Comparison of ENCODE assay signal across 26 cellular contexts in genomic region chr2:201216918-201217317, GRCh38.
"Had no signal": no experiment of that assay in that cellular context is flagged by ENCODE, and none has a peak within 500 bp of the region (broad histone marks: within the 10 kb centered on the region; RNA-seq: fewer than 3 reads in every experiment).

No MANE protein-coding gene starts in this region.

- ATAC-seq: activated CD4-positive, CD25-positive, alpha-beta regulatory T cell treated with anti-CD3 and anti-CD28 coated beads, Interleukin-2, amount 50 U/mL, for 24 hours; gastroesophageal sphincter; lower lobe of right lung; right cardiac atrium; T-helper 17 cell had no signal

- H3K4me2 ChIP-seq: hepatocyte, SK-N-SH had no signal

- H3K36me3 ChIP-seq: breast epithelium, thyroid gland, vagina, WERI-Rb-1 had no signal

- H2AFZ ChIP-seq: hepatocyte had no signal

- H3K27me3 Mint-ChIP-seq: T-helper 17 cell had no signal

- H3K79me2 ChIP-seq: hepatocyte had no signal

- H3K9ac ChIP-seq: SK-N-SH had no signal

- DNase-seq: activated CD8-positive, alpha-beta memory T cell treated with anti-CD3 and anti-CD28 coated beads for 24 hours; activated gamma-delta T cell treated with Interleukin-2 at 50 U/mL for 16 hours; activated T-cell treated with anti-CD3 and anti-CD28 coated beads, Interleukin-2, amount 50 U/mL, for 1 hour; amygdala; central memory CD4-positive, alpha-beta T cell; kidney; lower lobe of right lung; mesenchymal stem cell; posterior cingulate gyrus; right cardiac atrium; SK-N-SH; stimulated activated CD4-positive, alpha-beta T cell treated with anti-CD3 and anti-CD28 coated beads, Interleukin-15, amount 100 ng/mL, for 24 hours; stimulated activated CD4-positive, alpha-beta T cell treated with anti-CD3 and anti-CD28 coated beads, Interleukin-2, amount 100 ng/mL, for 24 hours; stomach; SW 1271; T-helper 17 cell; T1000; thyroid gland; upper lobe of left lung; WERI-Rb-1 had no signal

- H3K4me3 Mint-ChIP-seq: nephron, T-helper 17 cell had no signal

- H3K4me1 ChIP-seq: breast epithelium, gastroesophageal sphincter, vagina had no signal

- H3K4me3 ChIP-seq: breast epithelium, gastroesophageal sphincter, hepatocyte, lower lobe of right lung, stomach, thyroid gland, upper lobe of left lung, vagina had no signal

- H3K27ac Mint-ChIP-seq: nephron, T-helper 17 cell had no signal

- H3K9me3 Mint-ChIP-seq: nephron had no signal

- H3K27ac ChIP-seq: breast epithelium, gastroesophageal sphincter, hepatocyte, lower lobe of right lung, stomach, thyroid gland, upper lobe of left lung, vagina, WERI-Rb-1 had no signal

- H3K27me3 ChIP-seq: breast epithelium, gastroesophageal sphincter, hepatocyte, stomach, thyroid gland, upper lobe of left lung, vagina had no signal
